In genomic region chr2:6915399-6915798, GRCh38 we compare ENCODE assay signal across 16 cellular contexts. TPM values are rescaled to one million over a fixed set of nuclear protein-coding genes. Genes with fewer than 3 reads are reported as not detected.
DNase-seq lines count a peak whose midpoint lies in the region; ATAC-seq and TF ChIP-seq lines count a peak whose summit lies in the region.
"Had no signal": no experiment of that assay in that cellular context is flagged by ENCODE, and none has a peak within 500 bp of the region (broad histone marks: within the 10 kb centered on the region; RNA-seq: fewer than 3 reads in every experiment).

No MANE protein-coding gene starts in this region.

- peak overlapping the region; percentile 85 for H3K27ac Mint-ChIP-seq in activated naive CD8-positive, alpha-beta T cell treated with anti-CD3 and anti-CD28 coated beads for 36 hours

- H2AFZ ChIP-seq in DND-41 (ENCODE audit: low read depth, low read length): no peak overlapping the region
- H2AFZ ChIP-seq: parathyroid adenoma had no signal

- H3K36me3 Mint-ChIP-seq in activated naive CD8-positive, alpha-beta T cell treated with anti-CD3 and anti-CD28 coated beads for 36 hours: peaks cover 65% of the 10 kb centered on the region

- H3K9me3 Mint-ChIP-seq in activated naive CD8-positive, alpha-beta T cell treated with anti-CD3 and anti-CD28 coated beads for 36 hours: peaks cover 12% of the 10 kb centered on the region

- no peak overlapping the region for H3K4me3 ChIP-seq in DND-41 (ENCODE audit: low read depth in 1 of 2, low read length in 2 of 2)
- H3K4me3 ChIP-seq: coronary artery, gastrocnemius medialis, suprapubic skin had no signal

- no peaks in the 10 kb centered on the region for H3K9me3 ChIP-seq in DND-41 (ENCODE audit: insufficient read depth, low read length, severe bottlenecking)
- H3K9me3 ChIP-seq: gastrocnemius medialis, suprapubic skin had no signal

- peaks cover 56% of the 10 kb centered on the region for H3K36me3 ChIP-seq in DND-41 (ENCODE audit: insufficient read depth, low read length)
- H3K36me3 ChIP-seq: gastrocnemius medialis, suprapubic skin had no signal

- H3K27me3 Mint-ChIP-seq in activated naive CD8-positive, alpha-beta T cell treated with anti-CD3 and anti-CD28 coated beads for 36 hours: no peaks in the 10 kb centered on the region

- H3K4me2 ChIP-seq in DND-41 (ENCODE audit: insufficient read depth, low read length): peak overlapping the region; percentile 79

- ATAC-seq in DND-41 (ENCODE audit: insufficient read depth, low read depth) (no peak), HG03280 (IDR thresholded peaks at IDR 0.05; ENCODE audit: unreplicated experiment) (no peak), HG03565 (IDR thresholded peaks at IDR 0.05; ENCODE audit: unreplicated experiment) (no peak)
- ATAC-seq: gastrocnemius medialis, left ventricle myocardium superior had no signal

- TF ChIP-seq CTCF in DND-41 (IDR thresholded peaks at IDR 0.05; ENCODE audit: borderline replicate concordance, extremely low read depth, low read length, poor library complexity, severe bottlenecking): no peak

- no peak overlapping the region for H3K4me3 Mint-ChIP-seq in activated naive CD8-positive, alpha-beta T cell treated with anti-CD3 and anti-CD28 coated beads for 36 hours

- peaks cover 16% of the 10 kb centered on the region for H4K20me1 ChIP-seq in DND-41 (ENCODE audit: insufficient read depth, low read length)

- H3K27me3 ChIP-seq in DND-41 (ENCODE audit: insufficient read depth, low read length, poor library complexity): no peaks in the 10 kb centered on the region
- H3K27me3 ChIP-seq: gastrocnemius medialis, suprapubic skin had no signal

- peaks cover 81% of the 10 kb centered on the region for H3K4me1 ChIP-seq in DND-41 (ENCODE audit: insufficient read depth, low read length)

- peak; percentile 78 for DNase-seq in Ammon's horn (ENCODE audit: low spot score)
- DNase-seq in DND-41: no peak
- DNase-seq in activated naive CD8-positive, alpha-beta T cell treated with anti-CD3 and anti-CD28 coated beads for 36 hours: no peak
- peak; percentile 74 for DNase-seq in inferior parietal cortex (ENCODE audit: extremely low spot score)
- DNase-seq in GDM1 (lab: John Stamatoyannopoulos, UW): no peak
- DNase-seq in NK-92 treated with Interleukin-12 subunit alpha and Interleukin-12 subunit beta, amount 100 ng/mL, for 24 hours (lab: John Stamatoyannopoulos, UW): no peak
- DNase-seq: activated CD4-positive, alpha-beta T cell treated with anti-CD3 and anti-CD28 coated beads for 1 hour; aorta; gastrocnemius medialis; left ventricle myocardium superior; OCI-M1 had no signal

- peak overlapping the region; percentile 55 for H3K27ac ChIP-seq in DND-41 (ENCODE audit: low read length)
- H3K27ac ChIP-seq: coronary artery, gastrocnemius medialis, parathyroid adenoma, suprapubic skin had no signal

- H3K4me1 Mint-ChIP-seq in activated naive CD8-positive, alpha-beta T cell treated with anti-CD3 and anti-CD28 coated beads for 36 hours: peaks cover 71% of the 10 kb centered on the region

- peaks cover 79% of the 10 kb centered on the region for H3K79me2 ChIP-seq in DND-41 (ENCODE audit: insufficient read depth, low read length)

- H3K9ac ChIP-seq in DND-41 (ENCODE audit: low read depth, low read length): no peak overlapping the region; the same call in 1 of the 2 replicates
- H3K9ac ChIP-seq: parathyroid adenoma had no signal

RNA-seq across cellular contexts. Expression of gene RNF144A, which starts 1.8 kb away (rescaled TPM):
- 10 to 100 TPM; 29.7 to 31.4 TPM for total RNA-seq in activated naive CD8-positive, alpha-beta T cell treated with anti-CD3 and anti-CD28 coated beads for 36 hours

RNA-seq across cellular contexts. Expression of gene RSAD2, which starts 37.8 kb away (rescaled TPM):
- 10 to 100 TPM in 1 of 2 experiments, 1 to 10 TPM in 1; 9.2 to 10.0 TPM for total RNA-seq in activated naive CD8-positive, alpha-beta T cell treated with anti-CD3 and anti-CD28 coated beads for 36 hours

RNA-seq across cellular contexts. Expression of gene CMPK2, which starts 49.7 kb away (rescaled TPM):
- total RNA-seq in activated naive CD8-positive, alpha-beta T cell treated with anti-CD3 and anti-CD28 coated beads for 36 hours: 10 to 100 TPM; 11.8 to 13.2 TPM

Comparison
In these comparisons a context has a peak if more than half of its experiments do, and no peak if none do; other contexts are left out.
1. DNase-seq: peak in Ammon's horn (single experiment) and inferior parietal cortex (single experiment); none in DND-41 (single experiment), activated naive CD8-positive, alpha-beta T cell treated with anti-CD3 and anti-CD28 coated beads for 36 hours (single experiment), GDM1 (single experiment) and NK-92 treated with Interleukin-12 subunit alpha and Interleukin-12 subunit beta, amount 100 ng/mL, for 24 hours (single experiment).